Comparison of ENCODE assay signal across 13 cellular contexts in genomic region chr11:25970726-25971508, GRCh38.
DNase-seq lines count a peak whose midpoint lies in the region; ATAC-seq and TF ChIP-seq lines count a peak whose summit lies in the region.
"Had no signal": no experiment of that assay in that cellular context is flagged by ENCODE, and none has a peak within 500 bp of the region (broad histone marks: within the 10 kb centered on the region; RNA-seq: fewer than 3 reads in every experiment).

No MANE protein-coding gene starts in this region.

- DNase-seq in DMS 273 (lab: John Stamatoyannopoulos, UW; ENCODE audit: unreplicated experiment) (peak; percentile 16), DMS 273 treated with DMSO at 0.1 percent for 48 hours (lab: John Stamatoyannopoulos, UW) (no peak), Karpas-422 (peak; percentile 68), choroid plexus epithelial cell (ENCODE audit: low read depth) (peak; percentile 7), renal cortical epithelial cell (ENCODE audit: low read depth) (peak; percentile 2), transverse colon (no peak), upper lobe of left lung (no peak), Ammon's horn (ENCODE audit: low spot score) (no peak)
- DNase-seq: 8988T; activated T-cell treated with anti-CD3 and anti-CD28 coated beads, Interleukin-2, amount 50 U/mL, for 24 hours; NCI-H524 treated with DMSO at 0.1 percent for 48 hours had no signal

- H3K4me3 ChIP-seq in Karpas-422 (ENCODE audit: low read length) = no peak overlapping the region
- no peak overlapping the region for H3K4me3 ChIP-seq in choroid plexus epithelial cell (ENCODE audit: low read depth, low read length)
- no peak overlapping the region for H3K4me3 ChIP-seq in transverse colon
- no peak overlapping the region for H3K4me3 ChIP-seq in upper lobe of left lung
- H3K4me3 ChIP-seq: K562, lung had no signal

- WGBS in transverse colon (ENCODE audit: low coverage in 1 of 2), 2 donors = 79 to 81% methylated on average over 2 of the region's 2 CpGs
- WGBS in upper lobe of left lung, 2 donors = 64 to 76% methylated on average over 2 of the region's 2 CpGs

- intact Hi-C loops in transverse colon (cut with DNase I; ENCODE audit: low total_unique reads) = no loop called here

- TF ChIP-seq EP300 in transverse colon (IDR thresholded peaks at IDR 0.05; ENCODE audit: low read depth) (no peak), upper lobe of left lung (IDR thresholded peaks at IDR 0.05) (no peak)

- no peaks in the 10 kb centered on the region for H3K36me3 ChIP-seq in Karpas-422 (ENCODE audit: insufficient read depth, low read length)
- H3K36me3 ChIP-seq in transverse colon = no peaks in the 10 kb centered on the region
- H3K36me3 ChIP-seq in upper lobe of left lung = no peaks in the 10 kb centered on the region

- TF ChIP-seq CTCF in choroid plexus epithelial cell (conservative IDR thresholded peaks at IDR 0.05; ENCODE audit: low read depth, low read length) = peak; percentile 60
- TF ChIP-seq CTCF in transverse colon (IDR thresholded peaks at IDR 0.05) = peak in 2 of 5 experiments; percentile 18 to 24
- TF ChIP-seq CTCF in upper lobe of left lung (IDR thresholded peaks at IDR 0.05) = no peak

- H3K4me1 ChIP-seq in Karpas-422 (ENCODE audit: low read length) (no peaks in the 10 kb centered on the region), transverse colon (no peaks in the 10 kb centered on the region), upper lobe of left lung (no peaks in the 10 kb centered on the region)

- no peak for TF ChIP-seq POLR2A in transverse colon (IDR thresholded peaks at IDR 0.05)
- no peak for TF ChIP-seq POLR2A in upper lobe of left lung (IDR thresholded peaks at IDR 0.05)

- H2AFZ ChIP-seq in Karpas-422 (ENCODE audit: low read length) = no peak overlapping the region

- 0 out of 2 replicates have a peak, but pooled peaks cover 2% of the 10 kb centered on the region for H3K79me2 ChIP-seq in Karpas-422 (ENCODE audit: low read length)

- no peak for ATAC-seq in upper lobe of left lung (ENCODE audit: low FRiP score in 2 of 2)
- ATAC-seq: K562 had no signal

- H3K4me2 ChIP-seq in Karpas-422 (ENCODE audit: low read depth, low read length, poor library complexity, severe bottlenecking) = no peak overlapping the region

- no peak overlapping the region for H3K9ac ChIP-seq in Karpas-422 (ENCODE audit: low read length)

- H3K27me3 ChIP-seq in Karpas-422 (ENCODE audit: low read length) (no peaks in the 10 kb centered on the region), transverse colon (no peaks in the 10 kb centered on the region), upper lobe of left lung (no peaks in the 10 kb centered on the region)

- no peaks in the 10 kb centered on the region for H3K9me2 ChIP-seq in Karpas-422 (replicated peaks; ENCODE audit: insufficient read depth, low read length)

- H3K9me3 ChIP-seq in Karpas-422 (ENCODE audit: low read length) (no peaks in the 10 kb centered on the region), transverse colon (no peaks in the 10 kb centered on the region), upper lobe of left lung (no peaks in the 10 kb centered on the region)

- in situ Hi-C loops in transverse colon (cut with MboI; ENCODE audit: low pct_ligation_motif_present in 1 of 4, low pct_unique_long_range_greater_than_20kb in 1 of 4, low sequenced_read_pairs in 3 of 4) = no loop called here

- H3K27ac ChIP-seq in Karpas-422 (ENCODE audit: low read length) (no peak overlapping the region), transverse colon (no peak overlapping the region), upper lobe of left lung (no peak overlapping the region)

- no peaks in the 10 kb centered on the region for H4K20me1 ChIP-seq in Karpas-422 (ENCODE audit: insufficient read depth, low read depth, low read length)

Comparison
In these comparisons a context has a peak if more than half of its experiments do, and no peak if none do; other contexts are left out.
1. DNase-seq: peak in DMS 273 (single experiment), Karpas-422 (single experiment), choroid plexus epithelial cell (single experiment) and renal cortical epithelial cell (single experiment); none in DMS 273 treated with DMSO at 0.1 percent for 48 hours (single experiment), transverse colon (single experiment), upper lobe of left lung (0 of 2) and Ammon's horn (single experiment).